In genomic region chr1:205065666-205066065, GRCh38 we compare ENCODE assay signal across 16 cellular contexts. TPM values are rescaled to one million over a fixed set of nuclear protein-coding genes. Genes with fewer than 3 reads are reported as not detected.
A peak's percentile ranks its signal among the peaks of the same experiment; 100 is the strongest.
DNase-seq lines count a peak whose midpoint lies in the region; ATAC-seq and TF ChIP-seq lines count a peak whose summit lies in the region.
"Had no signal": no experiment of that assay in that cellular context is flagged by ENCODE, and none has a peak within 500 bp of the region (broad histone marks: within the 10 kb centered on the region; RNA-seq: fewer than 3 reads in every experiment).

No MANE protein-coding gene starts in this region.

- H3K9me3 Mint-ChIP-seq in endodermal cell = no peaks in the 10 kb centered on the region
- H3K9me3 Mint-ChIP-seq: CD8-positive, alpha-beta memory T cell had no signal

- H3K36me3 ChIP-seq in SK-N-SH (replicated peaks in 1 of 2; ENCODE audit: control insufficient read depth in 1 of 2, insufficient read depth in 2 of 2, low read length in 1 of 2) (no peaks in the 10 kb centered on the region), endodermal cell (ENCODE audit: control insufficient read depth, insufficient read depth, low read length) (no peaks in the 10 kb centered on the region), osteoblast (ENCODE audit: insufficient read depth, low read length) (no peaks in the 10 kb centered on the region), suprapubic skin (no peaks in the 10 kb centered on the region)
- H3K36me3 ChIP-seq: BLaER1 had no signal

- no peak for TF ChIP-seq POLR2A in suprapubic skin (IDR thresholded peaks at IDR 0.05)

- H3K4me1 Mint-ChIP-seq in endodermal cell = no peaks in the 10 kb centered on the region
- H3K4me1 Mint-ChIP-seq: CD8-positive, alpha-beta memory T cell had no signal

- H3K4me1 ChIP-seq in SK-N-SH (ENCODE audit: control insufficient read depth in 1 of 2, insufficient read depth in 2 of 2, low read depth in 1 of 2, low read length in 1 of 2) (peaks cover 0 to 5% of the 10 kb centered on the region in 2 experiments; a peak in 1 of 4 replicates), endodermal cell (ENCODE audit: control insufficient read depth, insufficient read depth, low read length) (no peaks in the 10 kb centered on the region), osteoblast (ENCODE audit: insufficient read depth, low read length) (no peaks in the 10 kb centered on the region), suprapubic skin (peaks cover 3% of the 10 kb centered on the region)
- H3K4me1 ChIP-seq: Caco-2 had no signal

- no peaks in the 10 kb centered on the region for H3K9me3 ChIP-seq in SK-N-SH
- H3K9me3 ChIP-seq in endodermal cell (ENCODE audit: control insufficient read depth, low read length) = no peaks in the 10 kb centered on the region
- H3K9me3 ChIP-seq in osteoblast (ENCODE audit: low read depth, low read length) = no peaks in the 10 kb centered on the region
- no peaks in the 10 kb centered on the region for H3K9me3 ChIP-seq in suprapubic skin
- H3K9me3 ChIP-seq: BLaER1, Caco-2 had no signal

- H3K4me3 ChIP-seq in SK-N-SH (ENCODE audit: low read depth in 2 of 2, low read length in 1 of 2) (no peak overlapping the region), endodermal cell (ENCODE audit: low read length) (no peak overlapping the region), osteoblast (ENCODE audit: insufficient read depth, low read length) (no peak overlapping the region), suprapubic skin (no peak overlapping the region)
- H3K4me3 ChIP-seq: BLaER1, GM12878 had no signal

- H3K27ac ChIP-seq in SK-N-SH (ENCODE audit: low read depth in 2 of 2, low read length in 1 of 2) (no peak overlapping the region), endodermal cell (ENCODE audit: low read depth, low read length) (no peak overlapping the region), osteoblast (ENCODE audit: low read depth, low read length) (no peak overlapping the region), suprapubic skin (no peak overlapping the region)
- H3K27ac ChIP-seq: 22Rv1, BLaER1 had no signal

- no peaks in the 10 kb centered on the region for H3K9me2 ChIP-seq in SK-N-SH

- no peak for TF ChIP-seq EP300 in SK-N-SH (IDR thresholded peaks at IDR 0.05; ENCODE audit: borderline replicate concordance in 1 of 2, low read depth in 1 of 2, low read length in 1 of 2)
- no peak for TF ChIP-seq EP300 in suprapubic skin (IDR thresholded peaks at IDR 0.05)

- H3K79me2 ChIP-seq in SK-N-SH (ENCODE audit: insufficient read depth) = no peaks in the 10 kb centered on the region
- H3K79me2 ChIP-seq in osteoblast (ENCODE audit: insufficient read depth, low read length) = no peaks in the 10 kb centered on the region

- POLR2A ChIA-PET in SK-N-SH (lab: Yijun Ruan, JAX) = interaction anchor here (0.6 kb wide), 1 partner anchor 81 kb away, joined by 3 read pairs; no protein-coding TSS in a partner anchor

- no peak overlapping the region for H3K4me2 ChIP-seq in SK-N-SH
- H3K4me2 ChIP-seq in osteoblast (ENCODE audit: insufficient read depth, low read length) = no peak overlapping the region
- H3K4me2 ChIP-seq: BLaER1 had no signal

- H3K27me3 ChIP-seq in SK-N-SH (ENCODE audit: insufficient read depth) (no peaks in the 10 kb centered on the region), endodermal cell (ENCODE audit: control insufficient read depth, insufficient read depth, low read length, poor library complexity, severe bottlenecking) (no peaks in the 10 kb centered on the region), osteoblast (ENCODE audit: insufficient read depth, low read length) (peaks cover 5% of the 10 kb centered on the region), suprapubic skin (no peaks in the 10 kb centered on the region)
- H3K27me3 ChIP-seq: BLaER1 had no signal

- H4K20me1 ChIP-seq in SK-N-SH (ENCODE audit: insufficient read depth) (no peaks in the 10 kb centered on the region), osteoblast (ENCODE audit: insufficient read depth, low read length) (no peaks in the 10 kb centered on the region)
- H4K20me1 ChIP-seq: BLaER1 had no signal

- CTCF ChIA-PET in SK-N-SH (lab: Yijun Ruan, JAX) = interaction anchor here (0.9 to 6.9 kb wide), 8 partner anchors 10 to 258 kb away, joined by 3 to 55 read pairs (median 4); no protein-coding TSS in a partner anchor

- no peak overlapping the region for H3K4me3 Mint-ChIP-seq in endodermal cell

- ATAC-seq in SK-N-SH treated with all-trans-retinoic acid at 6 μM for 48 hours = no peak

- H3K9ac ChIP-seq in SK-N-SH = no peak overlapping the region
- H3K9ac ChIP-seq in endodermal cell (ENCODE audit: extremely low read depth, low read length, poor library complexity, severe bottlenecking) = no peak overlapping the region
- H3K9ac ChIP-seq: BLaER1 had no signal

- WGBS in SK-N-SH (ENCODE audit: low lambda C conversion rate) = 84% methylated on average over 8 of the region's 14 CpGs
- 92 to 97% methylated on average over 12 to 14 of the region's 14 CpGs for WGBS in endodermal cell (ENCODE audit: insufficient coverage in 1 of 2, insufficient read length in 1 of 2), 2 experiments
- WGBS in suprapubic skin = 84% methylated on average over 13 of the region's 14 CpGs

- H3K27ac Mint-ChIP-seq in endodermal cell = no peak overlapping the region

- H2AFZ ChIP-seq in SK-N-SH (ENCODE audit: low read depth) = no peak overlapping the region
- H2AFZ ChIP-seq in osteoblast (ENCODE audit: low read length) = no peak overlapping the region

- H3K27me3 Mint-ChIP-seq in endodermal cell (ENCODE audit: insufficient read depth) = no peaks in the 10 kb centered on the region
- H3K27me3 Mint-ChIP-seq: CD8-positive, alpha-beta memory T cell had no signal

- TF ChIP-seq CTCF in SK-N-SH (IDR thresholded peaks at IDR 0.05) (no peak), endodermal cell (conservative IDR thresholded peaks at IDR 0.05) (no peak), osteoblast (IDR thresholded peaks at IDR 0.05; ENCODE audit: extremely low read depth, low read depth, low read length) (no peak), suprapubic skin (IDR thresholded peaks at IDR 0.05) (no peak)

- no peaks in the 10 kb centered on the region for H3F3A ChIP-seq in SK-N-SH (replicated peaks; ENCODE audit: insufficient read depth)

- peak; percentile 12 for DNase-seq in SK-N-SH
- peak; percentile 27 for DNase-seq in endodermal cell
- DNase-seq in osteoblast (ENCODE audit: insufficient read length, low spot score, missing footprints) = peak; percentile 27
- peak; percentile 26 to 79 for DNase-seq in suprapubic skin (ENCODE audit: low spot score in 2 of 2)
- DNase-seq in EL = no peak
- DNase-seq in DMS 273 treated with DMSO at 0.1 percent for 48 hours (lab: John Stamatoyannopoulos, UW) = no peak
- no peak for DNase-seq in hippocampal formation (lab: John Stamatoyannopoulos, UW)
- DNase-seq: AML-193; Caco-2; CD8-positive, alpha-beta memory T cell had no signal

- H3K36me3 Mint-ChIP-seq in endodermal cell (ENCODE audit: low read depth) = no peaks in the 10 kb centered on the region
- H3K36me3 Mint-ChIP-seq: CD8-positive, alpha-beta memory T cell had no signal

- TF ChIP-seq RAD21 in SK-N-SH (IDR thresholded peaks at IDR 0.05; ENCODE audit: low read length) = no peak

TF ChIP-seq in SK-N-SH, 30 proteins besides CTCF, POLR2A, EP300 and RAD21 (continues in another document):
- TF ChIP-seq MXI1 (IDR thresholded peaks at IDR 0.05; ENCODE audit: low read depth, low read length) (no peak), SIN3A (IDR thresholded peaks at IDR 0.05; ENCODE audit: borderline replicate concordance, low read depth, low read length) (no peak)

TF ChIP-seq in SK-N-SH treated with all-trans-retinoic acid at 6 μM for 48 hours, 23 proteins besides CTCF, POLR2A, EP300 and RAD21 (continues in another document):
- TF ChIP-seq GLIS3 (CRISPR knock-in tag; IDR thresholded peaks at IDR 0.05) = no peak
- TF ChIP-seq, protein P1, sequence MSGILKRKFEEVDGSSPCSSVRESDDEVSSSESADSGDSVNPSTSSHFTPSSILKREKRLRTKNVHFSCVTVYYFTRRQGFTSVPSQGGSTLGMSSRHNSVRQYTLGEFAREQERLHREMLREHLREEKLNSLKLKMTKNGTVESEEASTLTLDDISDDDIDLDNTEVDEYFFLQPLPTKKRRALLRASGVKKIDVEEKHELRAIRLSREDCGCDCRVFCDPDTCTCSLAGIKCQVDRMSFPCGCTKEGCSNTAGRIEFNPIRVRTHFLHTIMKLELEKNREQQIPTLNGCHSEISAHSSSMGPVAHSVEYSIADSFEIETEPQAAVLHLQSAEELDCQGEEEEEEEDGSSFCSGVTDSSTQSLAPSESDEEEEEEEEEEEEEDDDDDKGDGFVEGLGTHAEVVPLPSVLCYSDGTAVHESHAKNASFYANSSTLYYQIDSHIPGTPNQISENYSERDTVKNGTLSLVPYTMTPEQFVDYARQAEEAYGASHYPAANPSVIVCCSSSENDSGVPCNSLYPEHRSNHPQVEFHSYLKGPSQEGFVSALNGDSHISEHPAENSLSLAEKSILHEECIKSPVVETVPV (CRISPR knock-in tag; IDR thresholded peaks at IDR 0.05) = no peak
- no peak for TF ChIP-seq ZNF8 (CRISPR knock-in tag; IDR thresholded peaks at IDR 0.05)
- TF ChIP-seq CSDC2 (CRISPR knock-in tag; IDR thresholded peaks at IDR 0.05) = no peak
- no peak for TF ChIP-seq ZFP30 (CRISPR knock-in tag; IDR thresholded peaks at IDR 0.05)

RNA-seq across cellular contexts. Expression of gene TMEM81, which starts 18.6 kb away (rescaled TPM):
- 1.8 and 2.7 TPM in 2 replicates for polyA plus RNA-seq in SK-N-SH (2012; rRNA removed)
- polyA plus RNA-seq in SK-N-SH (2012; cell fraction: cytosol; rRNA removed) = 2.2 and 2.3 TPM in 2 replicates
- 1.9 and 3.8 TPM in 2 replicates for polyA plus RNA-seq in SK-N-SH (2012; cell fraction: nucleus; rRNA removed)
- total RNA-seq in endodermal cell (1 to 10 TPM; 4.9 to 6.2 TPM), osteoblast (1.5 and 1.8 TPM in 2 replicates), suprapubic skin (1 to 10 TPM in 3 of 4 donors, under 1 TPM in 1; 0.76 to 4.7 (median 2.8) TPM)
- polyA plus RNA-seq in endodermal cell (2013, experiment 1 of 2) = 3.2 TPM
- 3.1 TPM for polyA plus RNA-seq in endodermal cell (2013, experiment 2 of 2)

RNA-seq across cellular contexts. Expression of gene CNTN2, which starts 22.7 kb away (rescaled TPM):
- polyA plus RNA-seq in SK-N-SH (2012; rRNA removed) = 0.02 and 0.03 TPM in 2 replicates
- polyA plus RNA-seq in SK-N-SH (2012; cell fraction: cytosol; rRNA removed) = 0.01 and 0.03 TPM in 2 replicates
- polyA plus RNA-seq in SK-N-SH (2012; cell fraction: nucleus; rRNA removed) = 0.06 and 0.19 TPM in 2 replicates
- total RNA-seq in endodermal cell (under 1 TPM in 1 of 2 donors, not detected in 1; 0.13 TPM), osteoblast (under 0.01 TPM in 1 of 2 replicates, not detected in the other), suprapubic skin (10 to 100 TPM in 1 of 4 donors, 1 to 10 TPM in 1, under 1 TPM in 2; 0.68 to 13.3 (median 1.7) TPM)
- polyA plus RNA-seq in endodermal cell (2013, experiment 1 of 2) = 91.1 TPM
- 76.3 TPM for polyA plus RNA-seq in endodermal cell (2013, experiment 2 of 2)
- total RNA-seq: A673; Caco-2; CD8-positive, alpha-beta memory T cell; GM12878; HT1080 had no signal
- polyA plus RNA-seq: CD8-positive, alpha-beta memory T cell had no signal

RNA-seq across cellular contexts. Expression of gene RBBP5, which starts 56.1 kb away (rescaled TPM):
- polyA plus RNA-seq in SK-N-SH (2012; rRNA removed) = 5.7 and 7.7 TPM in 2 replicates
- polyA plus RNA-seq in SK-N-SH (2012; cell fraction: cytosol; rRNA removed) = 8.5 and 9.2 TPM in 2 replicates
- 2.3 and 4.0 TPM in 2 replicates for polyA plus RNA-seq in SK-N-SH (2012; cell fraction: nucleus; rRNA removed)
- total RNA-seq in endodermal cell = 10 to 100 TPM; 17.8 to 23.6 TPM
- 17.2 TPM for polyA plus RNA-seq in endodermal cell (2013, experiment 1 of 2)
- 16.8 TPM for polyA plus RNA-seq in endodermal cell (2013, experiment 2 of 2)
- total RNA-seq in osteoblast = 16.5 and 19.5 TPM in 2 replicates
- total RNA-seq in suprapubic skin = 10 to 100 TPM; 12.8 to 21.5 (median 19.0) TPM

Comparison
In these comparisons a context has a peak if more than half of its experiments do, and no peak if none do; other contexts are left out.
1. DNase-seq: peak in SK-N-SH (single experiment), endodermal cell (single experiment), osteoblast (single experiment) and suprapubic skin (2 of 2); none in EL (single experiment), DMS 273 treated with DMSO at 0.1 percent for 48 hours (single experiment) and hippocampal formation (0 of 2).